In the genomic region with DNA sequence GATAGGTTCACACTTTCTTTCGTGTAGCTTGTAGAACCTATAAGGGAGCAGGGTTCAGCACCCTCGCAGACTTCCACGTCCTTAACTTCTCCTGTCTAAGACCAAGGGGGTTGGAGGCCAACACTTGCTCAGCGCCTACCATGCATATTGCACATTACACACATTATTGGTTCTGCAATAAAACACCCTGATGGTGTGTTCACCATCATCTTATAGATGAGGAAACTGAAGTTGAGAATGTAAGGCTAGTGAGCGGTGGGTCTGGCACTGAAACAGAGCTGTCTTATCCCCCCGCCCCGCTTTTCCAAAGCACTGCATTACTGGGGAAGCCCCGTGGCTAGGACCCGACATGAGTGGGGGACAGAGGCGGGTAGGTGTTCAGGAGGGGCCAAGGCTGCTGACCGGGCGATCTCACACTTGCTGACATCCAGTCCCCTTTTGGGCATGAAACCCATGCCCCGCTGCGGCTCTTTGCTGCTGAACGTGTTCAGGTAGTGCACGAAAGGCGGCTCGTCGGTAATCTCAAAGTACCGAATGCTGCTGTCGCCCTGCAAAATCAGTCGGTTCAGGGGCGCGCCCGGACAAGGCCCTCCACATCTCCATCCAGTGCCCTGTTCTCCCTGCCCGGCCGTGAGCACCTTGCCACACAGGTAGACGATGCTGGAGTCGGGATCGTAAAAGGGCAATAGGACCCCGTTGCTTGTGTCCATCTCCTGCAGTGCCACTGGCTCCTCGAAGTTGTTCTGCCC, we compare ENCODE assay signal across 1 cellular context.
TF ChIP-seq lines count a peak whose summit lies in the region.

No MANE protein-coding gene starts in this region.

TF ChIP-seq in GM23338, 12 proteins besides CTCF, POLR2A, EP300 and RAD21 (continued from another document):
- TF ChIP-seq, protein P1, sequence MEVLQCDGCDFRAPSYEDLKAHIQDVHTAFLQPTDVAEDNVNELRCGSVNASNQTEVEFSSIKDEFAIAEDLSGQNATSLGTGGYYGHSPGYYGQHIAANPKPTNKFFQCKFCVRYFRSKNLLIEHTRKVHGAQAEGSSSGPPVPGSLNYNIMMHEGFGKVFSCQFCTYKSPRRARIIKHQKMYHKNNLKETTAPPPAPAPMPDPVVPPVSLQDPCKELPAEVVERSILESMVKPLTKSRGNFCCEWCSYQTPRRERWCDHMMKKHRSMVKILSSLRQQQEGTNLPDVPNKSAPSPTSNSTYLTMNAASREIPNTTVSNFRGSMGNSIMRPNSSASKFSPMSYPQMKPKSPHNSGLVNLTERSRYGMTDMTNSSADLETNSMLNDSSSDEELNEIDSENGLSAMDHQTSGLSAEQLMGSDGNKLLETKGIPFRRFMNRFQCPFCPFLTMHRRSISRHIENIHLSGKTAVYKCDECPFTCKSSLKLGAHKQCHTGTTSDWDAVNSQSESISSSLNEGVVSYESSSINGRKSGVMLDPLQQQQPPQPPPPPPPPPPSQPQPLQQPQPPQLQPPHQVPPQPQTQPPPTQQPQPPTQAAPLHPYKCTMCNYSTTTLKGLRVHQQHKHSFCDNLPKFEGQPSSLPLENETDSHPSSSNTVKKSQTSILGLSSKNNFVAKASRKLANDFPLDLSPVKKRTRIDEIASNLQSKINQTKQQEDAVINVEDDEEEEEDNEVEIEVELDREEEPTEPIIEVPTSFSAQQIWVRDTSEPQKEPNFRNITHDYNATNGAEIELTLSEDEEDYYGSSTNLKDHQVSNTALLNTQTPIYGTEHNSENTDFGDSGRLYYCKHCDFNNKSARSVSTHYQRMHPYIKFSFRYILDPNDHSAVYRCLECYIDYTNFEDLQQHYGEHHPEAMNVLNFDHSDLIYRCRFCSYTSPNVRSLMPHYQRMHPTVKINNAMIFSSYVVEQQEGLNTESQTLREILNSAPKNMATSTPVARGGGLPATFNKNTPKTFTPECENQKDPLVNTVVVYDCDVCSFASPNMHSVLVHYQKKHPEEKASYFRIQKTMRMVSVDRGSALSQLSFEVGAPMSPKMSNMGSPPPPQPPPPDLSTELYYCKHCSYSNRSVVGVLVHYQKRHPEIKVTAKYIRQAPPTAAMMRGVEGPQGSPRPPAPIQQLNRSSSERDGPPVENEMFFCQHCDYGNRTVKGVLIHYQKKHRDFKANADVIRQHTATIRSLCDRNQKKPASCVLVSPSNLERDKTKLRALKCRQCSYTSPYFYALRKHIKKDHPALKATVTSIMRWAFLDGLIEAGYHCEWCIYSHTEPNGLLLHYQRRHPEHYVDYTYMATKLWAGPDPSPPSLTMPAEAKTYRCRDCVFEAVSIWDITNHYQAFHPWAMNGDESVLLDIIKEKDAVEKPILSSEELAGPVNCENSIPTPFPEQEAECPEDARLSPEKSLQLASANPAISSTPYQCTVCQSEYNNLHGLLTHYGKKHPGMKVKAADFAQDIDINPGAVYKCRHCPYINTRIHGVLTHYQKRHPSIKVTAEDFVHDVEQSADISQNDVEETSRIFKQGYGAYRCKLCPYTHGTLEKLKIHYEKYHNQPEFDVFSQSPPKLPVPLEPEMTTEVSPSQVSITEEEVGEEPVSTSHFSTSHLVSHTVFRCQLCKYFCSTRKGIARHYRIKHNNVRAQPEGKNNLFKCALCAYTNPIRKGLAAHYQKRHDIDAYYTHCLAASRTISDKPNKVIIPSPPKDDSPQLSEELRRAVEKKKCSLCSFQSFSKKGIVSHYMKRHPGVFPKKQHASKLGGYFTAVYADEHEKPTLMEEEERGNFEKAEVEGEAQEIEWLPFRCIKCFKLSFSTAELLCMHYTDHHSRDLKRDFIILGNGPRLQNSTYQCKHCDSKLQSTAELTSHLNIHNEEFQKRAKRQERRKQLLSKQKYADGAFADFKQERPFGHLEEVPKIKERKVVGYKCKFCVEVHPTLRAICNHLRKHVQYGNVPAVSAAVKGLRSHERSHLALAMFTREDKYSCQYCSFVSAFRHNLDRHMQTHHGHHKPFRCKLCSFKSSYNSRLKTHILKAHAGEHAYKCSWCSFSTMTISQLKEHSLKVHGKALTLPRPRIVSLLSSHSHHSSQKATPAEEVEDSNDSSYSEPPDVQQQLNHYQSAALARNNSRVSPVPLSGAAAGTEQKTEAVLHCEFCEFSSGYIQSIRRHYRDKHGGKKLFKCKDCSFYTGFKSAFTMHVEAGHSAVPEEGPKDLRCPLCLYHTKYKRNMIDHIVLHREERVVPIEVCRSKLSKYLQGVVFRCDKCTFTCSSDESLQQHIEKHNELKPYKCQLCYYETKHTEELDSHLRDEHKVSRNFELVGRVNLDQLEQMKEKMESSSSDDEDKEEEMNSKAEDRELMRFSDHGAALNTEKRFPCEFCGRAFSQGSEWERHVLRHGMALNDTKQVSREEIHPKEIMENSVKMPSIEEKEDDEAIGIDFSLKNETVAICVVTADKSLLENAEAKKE (CRISPR knock-in tag; IDR thresholded peaks at IDR 0.05), result no peak
